ENCODE assay signal across 17 cellular contexts in the genomic region with DNA sequence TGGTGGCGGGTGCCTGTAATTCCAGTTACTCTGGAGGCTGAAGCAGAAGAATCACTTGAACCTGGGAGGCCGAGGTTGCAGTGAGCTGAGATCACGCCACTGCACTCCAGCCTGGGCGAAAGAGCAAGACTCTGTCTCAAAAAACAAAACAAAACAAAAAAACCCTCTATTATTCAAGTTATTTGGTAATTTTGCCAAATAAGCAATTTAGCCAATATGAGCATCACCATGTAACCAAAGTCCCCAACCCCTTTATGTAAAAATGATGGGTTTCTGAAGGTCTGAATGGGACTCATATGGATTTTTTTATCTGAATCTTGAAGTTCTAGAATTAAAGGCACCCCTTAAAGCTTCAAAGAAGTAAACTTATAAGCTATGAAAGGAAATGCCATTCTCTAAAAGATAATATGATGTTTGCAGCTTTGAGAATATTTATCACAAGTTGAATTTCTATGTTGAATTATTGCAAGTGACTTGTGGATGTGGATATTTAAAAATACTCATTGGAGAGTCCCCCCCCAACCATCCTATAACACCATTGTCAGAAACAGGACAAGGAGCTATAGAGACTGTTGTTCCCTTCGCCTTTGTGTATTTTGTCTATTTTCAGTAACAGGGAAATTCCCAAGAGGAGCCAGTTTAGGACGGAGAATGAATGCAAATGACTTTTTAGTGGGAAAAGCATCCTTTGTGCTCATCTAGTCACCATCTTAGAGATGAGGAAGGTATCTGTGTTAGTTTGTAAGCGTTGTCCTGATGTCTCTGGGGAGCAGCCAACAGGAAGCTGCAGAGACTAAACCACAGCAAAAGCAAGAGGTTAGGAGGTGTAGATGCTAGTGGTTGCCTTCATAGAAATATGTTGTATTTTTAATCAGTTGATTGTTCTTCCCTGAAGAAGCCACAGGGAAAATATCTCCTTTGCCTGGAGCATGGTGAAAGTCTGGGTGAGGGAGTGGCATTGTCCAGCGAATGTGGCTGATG.
A peak's percentile ranks its signal among the peaks of the same experiment; 100 is the strongest.
DNase-seq lines count a peak whose midpoint lies in the region; ATAC-seq and TF ChIP-seq lines count a peak whose summit lies in the region.
"Had no signal": no experiment of that assay in that cellular context is flagged by ENCODE, and none has a peak within 500 bp of the region (broad histone marks: within the 10 kb centered on the region; RNA-seq: fewer than 3 reads in every experiment).

No MANE protein-coding gene starts in this region.

- peak; percentile 74 for DNase-seq in activated CD4-positive, alpha-beta T cell treated with anti-CD3 and anti-CD28 coated beads, Interleukin-2, amount 10 ng/mL, durations not matched to agents 24 days and 14 days
- DNase-seq in activated CD4-positive, alpha-beta T cell treated with anti-CD3 and anti-CD28 coated beads for 4 hours: no peak
- peak; percentile 12 for DNase-seq in activated CD8-positive, alpha-beta T cell treated with anti-CD3 and anti-CD28 coated beads for 36 hours
- peak in 6 of 10 donors; percentile 14 to 67 (median 44) for DNase-seq in naive thymus-derived CD8-positive, alpha-beta T cell
- DNase-seq in D341Med (ENCODE audit: low spot score): no peak
- DNase-seq in RKO (ENCODE audit: low spot score): no peak
- no peak for DNase-seq in NCI-H82 treated with DMSO at 0.1 percent for 48 hours (lab: John Stamatoyannopoulos, UW; ENCODE audit: unreplicated experiment)
- DNase-seq: activated naive CD4-positive, alpha-beta T cell; EL; left ventricle myocardium superior; MG63; NCI-H510A; pancreas; SIG-M5 had no signal

- CTCF ChIA-PET in activated CD8-positive, alpha-beta T cell treated with anti-CD3 and anti-CD28 coated beads for 36 hours (lab: Charles Lee): interaction anchor here (0.9 kb wide), 1 partner anchor 225 kb away, joined by 3 read pairs; the partner anchor contains the start of gene STAMBP

- ATAC-seq in GM21825 (IDR thresholded peaks at IDR 0.05; ENCODE audit: unreplicated experiment): peak; percentile 67
- peak; percentile 65 for ATAC-seq in activated CD8-positive, alpha-beta T cell treated with anti-CD3 and anti-CD28 coated beads for 36 hours
- ATAC-seq in naive thymus-derived CD8-positive, alpha-beta T cell: peak; percentile 98 to 100
- ATAC-seq: left ventricle myocardium superior, pancreas had no signal

- H3K4me1 Mint-ChIP-seq in activated CD4-positive, alpha-beta T cell treated with anti-CD3 and anti-CD28 coated beads, Interleukin-2, amount 10 ng/mL, durations not matched to agents 24 days and 14 days: peaks cover 33% of the 10 kb centered on the region
- peaks cover 36% of the 10 kb centered on the region for H3K4me1 Mint-ChIP-seq in activated CD8-positive, alpha-beta T cell treated with anti-CD3 and anti-CD28 coated beads for 36 hours (ENCODE audit: low read depth)
- H3K4me1 Mint-ChIP-seq in naive thymus-derived CD8-positive, alpha-beta T cell: peaks cover 36 to 61% (median 53%) of the 10 kb centered on the region in 4 donors

- TF ChIP-seq CTCF in activated CD8-positive, alpha-beta T cell treated with anti-CD3 and anti-CD28 coated beads for 36 hours (IDR thresholded peaks at IDR 0.05): no peak

- intact Hi-C loops in activated CD4-positive, alpha-beta T cell treated with anti-CD3 and anti-CD28 coated beads, Interleukin-2, amount 10 ng/mL, durations not matched to agents 24 days and 14 days (cut with micrococcal nuclease): no loop called here
- intact Hi-C loops in activated CD8-positive, alpha-beta T cell treated with anti-CD3 and anti-CD28 coated beads for 36 hours (cut with micrococcal nuclease): no loop called here

- H3K9me3 Mint-ChIP-seq in activated CD4-positive, alpha-beta T cell treated with anti-CD3 and anti-CD28 coated beads, Interleukin-2, amount 10 ng/mL, durations not matched to agents 24 days and 14 days: no peaks in the 10 kb centered on the region
- no peaks in the 10 kb centered on the region for H3K9me3 Mint-ChIP-seq in activated CD8-positive, alpha-beta T cell treated with anti-CD3 and anti-CD28 coated beads for 36 hours
- H3K9me3 Mint-ChIP-seq in naive thymus-derived CD8-positive, alpha-beta T cell: no peaks in the 10 kb centered on the region
- H3K9me3 Mint-ChIP-seq: dendritic cell treated with granulocyte-macrophage colony-stimulating factor and Interleukin-4, amounts not matched to agents 40 ng/mL and 50 ng/mL, for 4 days; stimulated activated naive CD8-positive, alpha-beta T cell treated with anti-CD3 and anti-CD28 coated beads, Interleukin-15, Interleukin-2, amounts not matched to agents 100 ng/mL and 50 ng/mL, for 24 hours had no signal

- peaks cover 17% of the 10 kb centered on the region for H3K36me3 Mint-ChIP-seq in activated CD4-positive, alpha-beta T cell treated with anti-CD3 and anti-CD28 coated beads, Interleukin-2, amount 10 ng/mL, durations not matched to agents 24 days and 14 days (ENCODE audit: low read depth)
- peaks cover 32% of the 10 kb centered on the region for H3K36me3 Mint-ChIP-seq in activated CD8-positive, alpha-beta T cell treated with anti-CD3 and anti-CD28 coated beads for 36 hours (ENCODE audit: low read depth)
- H3K36me3 Mint-ChIP-seq in naive thymus-derived CD8-positive, alpha-beta T cell: peaks cover 0 to 40% (median 0%) of the 10 kb centered on the region in 3 donors

- no peaks in the 10 kb centered on the region for H3K27me3 Mint-ChIP-seq in activated CD4-positive, alpha-beta T cell treated with anti-CD3 and anti-CD28 coated beads, Interleukin-2, amount 10 ng/mL, durations not matched to agents 24 days and 14 days
- no peaks in the 10 kb centered on the region for H3K27me3 Mint-ChIP-seq in activated CD8-positive, alpha-beta T cell treated with anti-CD3 and anti-CD28 coated beads for 36 hours
- H3K27me3 Mint-ChIP-seq in naive thymus-derived CD8-positive, alpha-beta T cell: no peaks in the 10 kb centered on the region
- H3K27me3 Mint-ChIP-seq: dendritic cell treated with granulocyte-macrophage colony-stimulating factor and Interleukin-4, amounts not matched to agents 40 ng/mL and 50 ng/mL, for 4 days; stimulated activated naive CD8-positive, alpha-beta T cell treated with anti-CD3 and anti-CD28 coated beads, Interleukin-15, Interleukin-2, amounts not matched to agents 100 ng/mL and 50 ng/mL, for 24 hours had no signal

- peak overlapping the region; percentile 76 for H3K27ac Mint-ChIP-seq in activated CD4-positive, alpha-beta T cell treated with anti-CD3 and anti-CD28 coated beads, Interleukin-2, amount 10 ng/mL, durations not matched to agents 24 days and 14 days
- H3K27ac Mint-ChIP-seq in activated CD8-positive, alpha-beta T cell treated with anti-CD3 and anti-CD28 coated beads for 36 hours: no peak overlapping the region
- peak overlapping the region; percentile 66 to 92 (median 86) for H3K27ac Mint-ChIP-seq in naive thymus-derived CD8-positive, alpha-beta T cell
- H3K27ac Mint-ChIP-seq: stimulated activated naive CD8-positive, alpha-beta T cell treated with anti-CD3 and anti-CD28 coated beads, Interleukin-15, Interleukin-2, amounts not matched to agents 100 ng/mL and 50 ng/mL, for 24 hours had no signal

- POLR2A ChIA-PET in activated CD8-positive, alpha-beta T cell treated with anti-CD3 and anti-CD28 coated beads for 36 hours (lab: Charles Lee): no interaction called here
- POLR2A ChIA-PET in naive thymus-derived CD8-positive, alpha-beta T cell (lab: Charles Lee): interaction anchor here (0.6 to 1.9 kb wide), 10 partner anchors 18 to 143 kb away, joined by 3 to 6 read pairs (median 3); partner anchors contain the start of gene MOB1A

- peak overlapping the region; percentile 47 for H3K4me3 Mint-ChIP-seq in activated CD4-positive, alpha-beta T cell treated with anti-CD3 and anti-CD28 coated beads, Interleukin-2, amount 10 ng/mL, durations not matched to agents 24 days and 14 days
- no peak overlapping the region for H3K4me3 Mint-ChIP-seq in activated CD8-positive, alpha-beta T cell treated with anti-CD3 and anti-CD28 coated beads for 36 hours
- H3K4me3 Mint-ChIP-seq in naive thymus-derived CD8-positive, alpha-beta T cell: peak overlapping the region; percentile 38 to 80 (median 68)
- H3K4me3 Mint-ChIP-seq: dendritic cell treated with granulocyte-macrophage colony-stimulating factor and Interleukin-4, amounts not matched to agents 40 ng/mL and 50 ng/mL, for 4 days; stimulated activated naive CD8-positive, alpha-beta T cell treated with anti-CD3 and anti-CD28 coated beads, Interleukin-15, Interleukin-2, amounts not matched to agents 100 ng/mL and 50 ng/mL, for 24 hours had no signal

Comparison
In these comparisons a context has a peak if more than half of its experiments do, and no peak if none do; other contexts are left out.
1. DNase-seq: peak in activated CD4-positive, alpha-beta T cell treated with anti-CD3 and anti-CD28 coated beads, Interleukin-2, amount 10 ng/mL, durations not matched to agents 24 days and 14 days (single experiment), activated CD8-positive, alpha-beta T cell treated with anti-CD3 and anti-CD28 coated beads for 36 hours (single experiment) and naive thymus-derived CD8-positive, alpha-beta T cell (6 of 10); none in activated CD4-positive, alpha-beta T cell treated with anti-CD3 and anti-CD28 coated beads for 4 hours (0 of 2), D341Med (single experiment), RKO (single experiment) and NCI-H82 treated with DMSO at 0.1 percent for 48 hours (single experiment).
2. Peak in every context shown above with its lines, with median percentiles within 50 percentile points of each other: ATAC-seq.